In genomic region chr17:4557626-4558310, GRCh38 we compare ENCODE assay signal across 19 cellular contexts. TPM values are rescaled to one million over a fixed set of nuclear protein-coding genes. Genes with fewer than 3 reads are reported as not detected.
DNase-seq lines count a peak whose midpoint lies in the region; ATAC-seq, FAIRE-seq and TF ChIP-seq lines count a peak whose summit lies in the region.
"Had no signal": no experiment of that assay in that cellular context is flagged by ENCODE, and none has a peak within 500 bp of the region (broad histone marks: within the 10 kb centered on the region; RNA-seq: fewer than 3 reads in every experiment).

No MANE protein-coding gene starts in this region.

- H2AK5ac ChIP-seq in H1 (ENCODE audit: low read depth, low read length), result no peak overlapping the region
- peak overlapping the region; percentile 30 for H2AK5ac ChIP-seq in trophoblast cell (ENCODE audit: low read length)

- H3K9me3 ChIP-seq in HEK293 (ENCODE audit: control insufficient read depth, insufficient read depth, low read depth, low read length) (no peaks in the 10 kb centered on the region), H1 (ENCODE audit: insufficient read depth in 2 of 2, low read depth in 1 of 2, low read length in 1 of 2) (no peaks in the 10 kb centered on the region), trophoblast cell (ENCODE audit: insufficient read depth, low read depth, low read length) (no peaks in the 10 kb centered on the region)

- H3K23ac ChIP-seq in H1 (ENCODE audit: insufficient read length) (no peak overlapping the region), trophoblast cell (ENCODE audit: low read length) (no peak overlapping the region)

- H4K8ac ChIP-seq in H1 (ENCODE audit: extremely low read depth, insufficient read depth, low read length) (no peak overlapping the region; the same call in 1 of the 2 replicates), trophoblast cell (ENCODE audit: low read depth, low read length) (no peak overlapping the region)

- H3K23me2 ChIP-seq in H1 (ENCODE audit: low read depth, low read length), result peaks cover 14% of the 10 kb centered on the region; the same call in 1 of the 2 replicates

- H3K36me3 ChIP-seq in HEK293 (ENCODE audit: control insufficient read depth in 2 of 2, insufficient read depth in 1 of 2, low read length in 2 of 2), result peaks cover 3 to 17% of the 10 kb centered on the region in 2 experiments; a peak in 2 of 3 replicates
- H3K36me3 ChIP-seq in H1 (ENCODE audit: control insufficient read depth in 2 of 4, insufficient read depth in 4 of 4, low read length in 3 of 4), result peaks cover 6 to 12% (median 7%) of the 10 kb centered on the region in 4 experiments; a peak in 5 of 8 replicates
- H3K36me3 ChIP-seq in trophoblast cell (ENCODE audit: control insufficient read depth in 1 of 2, insufficient read depth in 2 of 2, low read length in 2 of 2), result peaks cover 3 to 7% of the 10 kb centered on the region in 2 experiments

- no peak for TF ChIP-seq CTCF in CD14-positive monocyte (IDR thresholded peaks at IDR 0.05)
- TF ChIP-seq CTCF in HEK293 (tag by site-specific recombination; IDR thresholded peaks at IDR 0.05), result no peak
- TF ChIP-seq CTCF in H1 (IDR thresholded peaks at IDR 0.05; ENCODE audit: control extremely low read depth in 1 of 3, insufficient read depth in 1 of 3, low read depth in 1 of 3, low read length in 3 of 3), result no peak

- no peak overlapping the region for H3K27ac ChIP-seq in HEK293 (ENCODE audit: extremely low read depth, low read depth, low read length)
- H3K27ac ChIP-seq in H1 (ENCODE audit: low read depth, low read length), result no peak overlapping the region
- H3K27ac ChIP-seq in trophoblast cell (ENCODE audit: low read depth, low read length), result no peak overlapping the region
- H3K27ac ChIP-seq in caudate nucleus (ENCODE audit: low read depth, low read length), result no peak overlapping the region

- no peak for TF ChIP-seq POLR2A in H1 (IDR thresholded peaks at IDR 0.05; ENCODE audit: control extremely low read depth in 1 of 2, low read depth in 2 of 2, low read length in 2 of 2)

- H3K4me1 Mint-ChIP-seq in CD14-positive monocyte, result peaks cover 31% of the 10 kb centered on the region

- H4K20me1 ChIP-seq in H1 (replicated peaks in 1 of 2; ENCODE audit: control insufficient read depth in 1 of 2, insufficient read depth in 2 of 2, low read length in 2 of 2), result no peaks in the 10 kb centered on the region

- POLR2A ChIA-PET in HEK293 (lab: Yijun Ruan, JAX), result no interaction called here
- POLR2A ChIA-PET in H1 (lab: Charles Lee; ENCODE audit: partially characterized antibody), result interaction anchor here (0.7 to 32.8 kb wide), 3 partner anchors 28 to 265 kb away, joined by 3 to 546 read pairs (median 3); no protein-coding TSS in a partner anchor

- H3K9ac ChIP-seq in H1 (replicated peaks in 1 of 4; ENCODE audit: extremely low read depth in 1 of 4, low read depth in 3 of 4, low read length in 3 of 4) (no peak overlapping the region; a peak in 1 of 7 replicates), trophoblast cell (ENCODE audit: low read length) (no peak overlapping the region)

- H2AFZ ChIP-seq in H1 (ENCODE audit: low read length) (no peak overlapping the region), trophoblast cell (ENCODE audit: insufficient read depth, low read length, poor library complexity) (no peak overlapping the region)

- H3K27me3 ChIP-seq in H1 (replicated peaks in 1 of 4; ENCODE audit: control insufficient read depth in 3 of 4, extremely low read depth in 1 of 4, insufficient read depth in 3 of 4, low read length in 3 of 4) (no peaks in the 10 kb centered on the region), trophoblast cell (ENCODE audit: insufficient read depth, low read length) (no peaks in the 10 kb centered on the region)

- H3K9me3 Mint-ChIP-seq in CD14-positive monocyte, result no peaks in the 10 kb centered on the region
- H3K9me3 Mint-ChIP-seq: CD4-positive, alpha-beta T cell had no signal

- H3K56ac ChIP-seq in H1 (replicated peaks; ENCODE audit: insufficient read length, low read depth, low read length), result no peak overlapping the region

- no peak overlapping the region for H4K12ac ChIP-seq in trophoblast cell (ENCODE audit: low read depth, low read length)

- WGBS in H1 (ENCODE audit: extremely low coverage in 1 of 2, insufficient coverage in 1 of 2, insufficient read length in 1 of 2, insufficient replicate concordance in 2 of 2, low coverage in 1 of 2, low lambda C conversion rate in 2 of 2, missing lambda C conversion rate in 1 of 2), 2 experiments, result 91% methylated on average over 6 of the region's 6 CpGs; no CpG with 5 or more reads in 1 of the 2 experiments
- no CpG with 5 or more reads among the region's 6 CpGs for WGBS in trophoblast cell (ENCODE audit: extremely low coverage, insufficient coverage, insufficient read length)

- no peak overlapping the region for H4K91ac ChIP-seq in H1 (replicated peaks; ENCODE audit: insufficient read length, low read length)
- no peak overlapping the region for H4K91ac ChIP-seq in trophoblast cell (ENCODE audit: low read depth, low read length)

- peaks cover 2 to 9% of the 10 kb centered on the region in 2 donors for H3K36me3 Mint-ChIP-seq in CD14-positive monocyte

- H2BK12ac ChIP-seq in H1 (ENCODE audit: low read depth, low read length) (0 out of 2 replicates have a peak overlapping the region, but pooled peaks have one; percentile 60), trophoblast cell (ENCODE audit: low read length) (no peak overlapping the region)

- H3K79me1 ChIP-seq in H1 (ENCODE audit: low read depth, low read length) (peaks cover 10% of the 10 kb centered on the region), trophoblast cell (ENCODE audit: low read length) (peaks cover 8% of the 10 kb centered on the region)

- H2BK5ac ChIP-seq in H1 (ENCODE audit: low read depth, low read length) (no peak overlapping the region), trophoblast cell (ENCODE audit: low read depth, low read length, poor library complexity) (no peak overlapping the region)

- no peak for TF ChIP-seq EP300 in H1 (IDR thresholded peaks at IDR 0.05; ENCODE audit: borderline replicate concordance in 1 of 2, low read depth in 2 of 2, low read length in 2 of 2)

- CTCF ChIA-PET in HEK293 (lab: Yijun Ruan, JAX), result interaction anchor here (0.7 to 4.2 kb wide), 4 partner anchors 7 to 16 kb away, joined by 3 to 32 read pairs (median 5); no protein-coding TSS in a partner anchor
- CTCF ChIA-PET in H1 (lab: Charles Lee; ENCODE audit: partially characterized antibody), result interaction anchor here (1.0 to 4.1 kb wide), 6 partner anchors 8 to 68 kb away, joined by 3 to 32 read pairs (median 4); no protein-coding TSS in a partner anchor

- H3K27ac Mint-ChIP-seq in CD14-positive monocyte, result peak overlapping the region in 1 of 7 donors; percentile 46

- ATAC-seq in HG03045 (IDR thresholded peaks at IDR 0.05; ENCODE audit: unreplicated experiment), result no peak

- peaks cover 0 to 21% of the 10 kb centered on the region in 2 experiments; a peak in 3 of 4 replicates for H3K79me2 ChIP-seq in H1 (ENCODE audit: control insufficient read depth in 1 of 2, insufficient read depth in 2 of 2, low read length in 2 of 2)
- peaks cover 8% of the 10 kb centered on the region for H3K79me2 ChIP-seq in trophoblast cell (ENCODE audit: control insufficient read depth, insufficient read depth, low read length, poor library complexity)

- peaks cover 6% of the 10 kb centered on the region; the same call in 1 of the 2 replicates for H3K4me1 ChIP-seq in HEK293 (ENCODE audit: control insufficient read depth, insufficient read depth, low read length)
- H3K4me1 ChIP-seq in H1 (replicated peaks in 1 of 4; ENCODE audit: control insufficient read depth in 3 of 4, insufficient read depth in 4 of 4, low read length in 3 of 4), result peaks cover 7 to 21% (median 12%) of the 10 kb centered on the region in 4 experiments; a peak in 6 of 7 replicates
- H3K4me1 ChIP-seq in trophoblast cell (ENCODE audit: control insufficient read depth in 1 of 2, insufficient read depth in 2 of 2, low read length in 2 of 2), result peaks cover 27 to 30% of the 10 kb centered on the region in 2 experiments

- H3K4me3 ChIP-seq in HEK293 (ENCODE audit: low read depth, low read length), result no peak overlapping the region
- H3K4me3 ChIP-seq in H1 (ENCODE audit: extremely low read depth in 1 of 4, insufficient read depth in 2 of 4, low read depth in 3 of 4, low read length in 4 of 4), result no peak overlapping the region
- no peak overlapping the region for H3K4me3 ChIP-seq in trophoblast cell (ENCODE audit: low read depth, low read length)

- no peak overlapping the region for H3K18ac ChIP-seq in H1 (ENCODE audit: extremely low read depth, low read length)
- H3K18ac ChIP-seq in trophoblast cell (ENCODE audit: low read length), result no peak overlapping the region

- H2BK15ac ChIP-seq in H1 (ENCODE audit: low read length), result no peak overlapping the region

- peaks cover 0 to 3% (median 2%) of the 10 kb centered on the region in 3 donors for H3K27me3 Mint-ChIP-seq in CD14-positive monocyte (ENCODE audit: low read depth in 3 of 3)
- H3K27me3 Mint-ChIP-seq: CD4-positive, alpha-beta T cell had no signal

- 0 out of 2 replicates have a peak overlapping the region, but pooled peaks have one; percentile 61 for H2BK20ac ChIP-seq in H1 (ENCODE audit: low read length)

- no peak overlapping the region for H4K5ac ChIP-seq in H1 (ENCODE audit: insufficient read length, low read depth, low read length)

- no peak overlapping the region for H2BK120ac ChIP-seq in H1 (replicated peaks; ENCODE audit: low read depth, low read length)
- H2BK120ac ChIP-seq in trophoblast cell (ENCODE audit: insufficient read depth, low read length, poor library complexity), result no peak overlapping the region

- H3K4ac ChIP-seq in H1 (replicated peaks; ENCODE audit: insufficient read length, low read depth, low read length) (no peak overlapping the region), trophoblast cell (ENCODE audit: low read depth, low read length) (no peak overlapping the region)

- H3K14ac ChIP-seq in H1 (ENCODE audit: insufficient read length), result no peak overlapping the region
- H3K14ac ChIP-seq in trophoblast cell (ENCODE audit: low read length), result peak overlapping the region; percentile 11

- TF ChIP-seq RAD21 in H1 (IDR thresholded peaks at IDR 0.05 in 1 of 2, conservative IDR thresholded peaks at IDR 0.05 in 1 of 2; ENCODE audit: low read depth in 2 of 2, low read length in 2 of 2), result no peak

- H3K4me2 ChIP-seq in H1 (ENCODE audit: insufficient read depth in 1 of 2, low read depth in 2 of 2, low read length in 2 of 2) (no peak overlapping the region), trophoblast cell (ENCODE audit: low read length) (no peak overlapping the region)

- FAIRE-seq in H1 (lab: Jason Lieb, UNC), result no peak

- DNase-seq in CD14-positive monocyte (ENCODE audit: low spot score) (peak; percentile 43), H1 (ENCODE audit: low read depth in 1 of 2, low spot score in 2 of 2) (no peak), trophoblast cell (peak; percentile 79 to 96), caudate nucleus (lab: John Stamatoyannopoulos, UW) (no peak), SIG-M5 (lab: John Stamatoyannopoulos, UW) (no peak)
- DNase-seq: Calu3; CD4-positive, alpha-beta T cell; HCEC 1CT; KG1; NCI-H1048; NCI-H1436 treated with DMSO at 0.1 percent for 48 hours; NCI-H2029 treated with DMSO at 0.1 percent for 48 hours; NCI-H2171 treated with DMSO at 0.1 percent for 48 hours; NCI-H446 treated with DMSO at 0.1 percent for 48 hours; NK-92 treated with Interleukin-12 subunit alpha and Interleukin-12 subunit beta, amount 100 ng/mL, for 24 hours had no signal

- intact Hi-C loops in CD14-positive monocyte (cut with micrococcal nuclease), result no loop called here

- H3K4me3 Mint-ChIP-seq in CD14-positive monocyte, result no peak overlapping the region

RNA-seq across cellular contexts. Expression of gene MYBBP1A, which starts 2.6 kb away (rescaled TPM):
- polyA plus RNA-seq in CD14-positive monocyte (1 to 10 TPM; 4.2 to 5.3 TPM), H1 (2011; rRNA removed) (46.8 and 79.9 TPM in 2 replicates)
- 151 and 153 TPM in 2 replicates for total RNA-seq in H1 (2021; fragmentation: NEBNext Ultra II Directional; extraction: Animal tissue kit (Norgen Biotek cat#: 25700))
- polyA plus RNA-seq in H1 (2011; cell fraction: cytosol; rRNA removed), result 58.4 TPM
- 266 TPM for polyA plus RNA-seq in H1 (2011; cell fraction: nucleus; rRNA removed)
- polyA plus RNA-seq in H1 (2012, experiment 1 of 2), result 98.7 to 125 TPM (median 120 TPM) in 4 replicates
- polyA plus RNA-seq in H1 (2012, experiment 2 of 2), result 114 TPM
- polyA plus RNA-seq in H1 (2013, experiment 1 of 2), result 74.0 TPM
- polyA plus RNA-seq in H1 (2013, experiment 2 of 2), result 63.6 TPM
- 87.5 and 109 TPM in 2 replicates for polyA minus RNA-seq in H1 (2011; rRNA and poly(A)+ RNA removed)
- 88.4 TPM for polyA minus RNA-seq in H1 (2011; cell fraction: cytosol; rRNA and poly(A)+ RNA removed)
- polyA minus RNA-seq in H1 (2011; cell fraction: nucleus; rRNA and poly(A)+ RNA removed), result 116 TPM
- polyA plus RNA-seq in trophoblast cell (2013), result 12.1 and 12.4 TPM in 2 replicates

RNA-seq across cellular contexts. Expression of gene GGT6, which starts 2.6 kb away (rescaled TPM):
- polyA plus RNA-seq in CD14-positive monocyte, result not detected
- not detected in 2 replicates for total RNA-seq in H1 (2021; fragmentation: NEBNext Ultra II Directional; extraction: Animal tissue kit (Norgen Biotek cat#: 25700))
- 0.18 and 0.30 TPM in 2 replicates for polyA plus RNA-seq in H1 (2011; rRNA removed)
- polyA plus RNA-seq in H1 (2011; cell fraction: cytosol; rRNA removed), result 0.16 TPM
- polyA plus RNA-seq in H1 (2011; cell fraction: nucleus; rRNA removed), result 0.04 TPM
- polyA plus RNA-seq in H1 (2012, experiment 1 of 2), result 0.11 to 0.15 TPM in 2 of 4 replicates, not detected in the others
- not detected for polyA plus RNA-seq in H1 (2012, experiment 2 of 2)
- polyA plus RNA-seq in H1 (2013, experiment 1 of 2), result 0.02 TPM
- polyA plus RNA-seq in H1 (2013, experiment 2 of 2), result 0.07 TPM
- polyA minus RNA-seq in H1 (2011; rRNA and poly(A)+ RNA removed), result 0.09 TPM in 1 of 2 replicates, not detected in the other
- polyA minus RNA-seq in H1 (2011; cell fraction: cytosol; rRNA and poly(A)+ RNA removed), result not detected
- 0.90 TPM for polyA minus RNA-seq in H1 (2011; cell fraction: nucleus; rRNA and poly(A)+ RNA removed)
- not detected in 2 replicates for polyA plus RNA-seq in trophoblast cell (2013)
- total RNA-seq: CD4-positive, alpha-beta T cell; OCI-LY7; RPMI7951 had no signal

RNA-seq across cellular contexts. Expression of gene SMTNL2, which starts 26.6 kb away (rescaled TPM):
- under 1 TPM in 1 of 2 donors, not detected in 1; 0.08 TPM for polyA plus RNA-seq in CD14-positive monocyte
- total RNA-seq in H1 (2021; fragmentation: NEBNext Ultra II Directional; extraction: Animal tissue kit (Norgen Biotek cat#: 25700)), result 3.7 and 4.5 TPM in 2 replicates
- 3.6 and 4.6 TPM in 2 replicates for polyA plus RNA-seq in H1 (2011; rRNA removed)
- 3.4 TPM for polyA plus RNA-seq in H1 (2011; cell fraction: cytosol; rRNA removed)
- 4.5 TPM for polyA plus RNA-seq in H1 (2011; cell fraction: nucleus; rRNA removed)
- 3.3 to 6.3 TPM (median 4.1 TPM) in 4 replicates for polyA plus RNA-seq in H1 (2012, experiment 1 of 2)
- 4.5 TPM for polyA plus RNA-seq in H1 (2012, experiment 2 of 2)
- 2.9 TPM for polyA plus RNA-seq in H1 (2013, experiment 1 of 2)
- 2.2 TPM for polyA plus RNA-seq in H1 (2013, experiment 2 of 2)
- polyA minus RNA-seq in H1 (2011; rRNA and poly(A)+ RNA removed), result 3.0 and 3.1 TPM in 2 replicates
- polyA minus RNA-seq in H1 (2011; cell fraction: cytosol; rRNA and poly(A)+ RNA removed), result 4.0 TPM
- polyA minus RNA-seq in H1 (2011; cell fraction: nucleus; rRNA and poly(A)+ RNA removed), result 2.3 TPM
- 71.8 and 77.6 TPM in 2 replicates for polyA plus RNA-seq in trophoblast cell (2013)
- total RNA-seq: Calu3; CD4-positive, alpha-beta T cell; OCI-LY7; RPMI7951 had no signal

RNA-seq across cellular contexts. Expression of gene SPNS2, which starts 59.1 kb away (rescaled TPM):
- polyA plus RNA-seq in CD14-positive monocyte, result under 1 TPM in 1 of 2 donors, not detected in 1; 0.33 TPM
- 0.98 and 1.5 TPM in 2 replicates for total RNA-seq in H1 (2021; fragmentation: NEBNext Ultra II Directional; extraction: Animal tissue kit (Norgen Biotek cat#: 25700))
- polyA plus RNA-seq in H1 (2011; rRNA removed), result 1.2 and 1.9 TPM in 2 replicates
- 1.5 TPM for polyA plus RNA-seq in H1 (2011; cell fraction: cytosol; rRNA removed)
- 2.6 TPM for polyA plus RNA-seq in H1 (2011; cell fraction: nucleus; rRNA removed)
- 0.51 to 1.6 TPM (median 1.4 TPM) in 4 replicates for polyA plus RNA-seq in H1 (2012, experiment 1 of 2)
- polyA plus RNA-seq in H1 (2012, experiment 2 of 2), result 1.4 TPM
- polyA plus RNA-seq in H1 (2013, experiment 1 of 2), result 0.77 TPM
- 0.83 TPM for polyA plus RNA-seq in H1 (2013, experiment 2 of 2)
- 0.35 and 1.6 TPM in 2 replicates for polyA minus RNA-seq in H1 (2011; rRNA and poly(A)+ RNA removed)
- polyA minus RNA-seq in H1 (2011; cell fraction: cytosol; rRNA and poly(A)+ RNA removed), result 0.59 TPM
- 1.5 TPM for polyA minus RNA-seq in H1 (2011; cell fraction: nucleus; rRNA and poly(A)+ RNA removed)
- polyA plus RNA-seq in trophoblast cell (2013), result 153 and 164 TPM in 2 replicates
- total RNA-seq: RPMI7951 had no signal

Comparison
In these comparisons a context has a peak if more than half of its experiments do, and no peak if none do; other contexts are left out.
1. DNase-seq: peak in CD14-positive monocyte (single experiment) and trophoblast cell (2 of 2); none in H1 (0 of 2), caudate nucleus (0 of 61) and SIG-M5 (single experiment).